In the genomic region with DNA sequence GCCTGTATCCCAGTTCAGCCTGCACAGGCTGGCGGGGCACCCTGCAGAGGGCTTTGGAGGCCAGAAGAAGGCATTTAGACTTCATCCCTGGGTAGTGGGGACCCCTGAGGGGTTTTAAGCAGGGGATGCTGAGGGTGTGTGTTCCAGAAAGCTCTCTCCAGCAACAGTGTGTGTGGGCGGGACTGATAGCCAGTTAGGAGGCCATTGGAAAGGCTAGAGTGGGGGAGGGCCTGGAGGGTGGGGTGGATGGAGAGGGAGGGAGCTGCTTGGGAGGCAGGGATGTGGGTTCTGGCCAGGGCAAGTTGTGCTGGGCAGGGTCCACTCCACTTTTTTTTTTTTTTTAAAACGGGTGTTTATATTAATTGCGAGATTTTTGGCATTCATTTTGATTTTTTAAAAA, we compare ENCODE assay signal across 16 cellular contexts.
"Had no signal": no experiment of that assay in that cellular context is flagged by ENCODE, and none has a peak within 500 bp of the region (broad histone marks: within the 10 kb centered on the region; RNA-seq: fewer than 3 reads in every experiment).

No MANE protein-coding gene starts in this region.

- ATAC-seq: activated CD4-positive, alpha-beta T cell treated with anti-CD3 and anti-CD28 coated beads for 36 hours; body of pancreas; esophagus mucosa; lower lobe of right lung; naive thymus-derived CD8-positive, alpha-beta T cell; stimulated activated naive B cell treated with anti-CD40 and anti-IgM and Interleukin-4, amounts not matched to agents 10 μg/mL and 1 μg/mL and 100 μg/mL, for 72 hours; T-cell; WTC11 had no signal

- H3K27ac ChIP-seq: body of pancreas, hepatocyte, lower lobe of right lung had no signal

- H3K36me3 ChIP-seq: ovary had no signal

- DNase-seq: activated CD4-positive, alpha-beta T cell treated with anti-CD3 and anti-CD28 coated beads for 36 hours; activated CD4-positive, alpha-beta T cell treated with anti-CD3 and anti-CD28 coated beads, Interleukin-2, amount 50 U/mL, for 48 hours; activated gamma-delta T cell; amniotic stem cell; body of pancreas; cortex of kidney; effector CD8-positive, alpha-beta T cell; lower lobe of right lung; naive thymus-derived CD8-positive, alpha-beta T cell; ovary; stimulated activated naive B cell treated with anti-CD40 and anti-IgM and Interleukin-4, amounts not matched to agents 10 μg/mL and 1 μg/mL and 100 μg/mL, for 72 hours; T-cell; transverse colon had no signal

- H3K4me3 ChIP-seq: body of pancreas, hepatocyte, lower lobe of right lung, ovary, transverse colon had no signal

- H3K9me3 ChIP-seq: body of pancreas, lower lobe of right lung, ovary, transverse colon had no signal

- H3K27me3 ChIP-seq: body of pancreas, ovary, transverse colon had no signal
